ENCODE assay signal across 1 cellular context in the genomic region with DNA sequence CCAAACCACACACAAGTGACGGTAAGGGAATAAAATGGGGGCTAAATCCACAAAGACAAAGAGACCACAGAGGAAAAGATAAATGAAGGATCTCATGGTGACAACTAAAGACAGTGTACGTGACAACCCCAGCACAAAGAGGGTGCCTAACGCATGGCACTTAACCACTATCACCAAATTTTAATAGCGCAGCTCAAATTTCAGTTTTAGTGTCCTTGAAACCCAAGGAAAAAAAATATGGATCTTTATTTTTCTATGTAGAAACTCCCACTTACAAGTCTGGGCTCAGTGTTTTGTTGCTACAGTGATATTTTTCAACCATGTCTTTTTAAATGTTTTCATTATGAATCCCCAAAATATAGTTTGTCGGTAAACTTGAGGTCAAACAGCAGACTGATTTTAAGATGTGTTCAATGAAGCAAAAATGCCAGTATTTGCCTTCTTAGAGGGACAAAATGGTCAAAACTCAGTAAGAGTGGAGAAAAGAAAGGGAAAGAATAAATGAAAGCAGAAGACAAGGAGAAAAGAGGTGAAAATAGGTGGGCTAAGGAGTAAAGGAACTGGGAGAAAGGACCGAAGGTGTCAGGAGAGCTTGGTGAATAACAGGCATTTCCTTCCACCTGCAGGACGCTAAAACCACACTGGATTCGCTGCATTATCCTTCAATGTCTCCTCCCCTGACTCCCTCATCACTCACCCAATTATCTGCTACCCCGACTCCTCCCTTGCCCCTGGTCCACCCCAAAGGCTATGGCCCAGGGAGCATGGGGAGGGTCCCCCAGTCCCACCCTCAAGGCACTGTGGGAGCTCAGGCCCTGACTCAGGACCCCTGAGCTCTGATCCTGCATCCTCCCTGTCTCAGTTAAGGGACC.
TF ChIP-seq lines count a peak whose summit lies in the region.

No MANE protein-coding gene starts in this region.

TF ChIP-seq in endothelial cell of umbilical vein, 7 proteins besides CTCF, POLR2A, EP300 and RAD21:
- TF ChIP-seq MYC (IDR thresholded peaks at IDR 0.05; ENCODE audit: low read depth, low read length) = no peak
- TF ChIP-seq JUN (IDR thresholded peaks at IDR 0.05; ENCODE audit: borderline replicate concordance, insufficient read depth, insufficient read length, low read depth) = no peak
- TF ChIP-seq EZH2 (IDR thresholded peaks at IDR 0.05; ENCODE audit: borderline replicate concordance, low read depth, low read length, severe bottlenecking) = no peak
- no peak for TF ChIP-seq POLR2AphosphoS5 (IDR thresholded peaks at IDR 0.05; ENCODE audit: insufficient read depth, low read depth, low read length)
- no peak for TF ChIP-seq GATA2 (IDR thresholded peaks at IDR 0.05; ENCODE audit: insufficient read depth, insufficient read length, low read depth, low read length)
- no peak for TF ChIP-seq MAX (IDR thresholded peaks at IDR 0.05; ENCODE audit: insufficient read depth, insufficient read length)
- no peak for TF ChIP-seq FOS (IDR thresholded peaks at IDR 0.05; ENCODE audit: borderline replicate concordance, insufficient read depth, low read length)
